ENCODE assay signal across 12 cellular contexts in genomic region chr2:142682528-142682927, GRCh38.
DNase-seq lines count a peak whose midpoint lies in the region; ATAC-seq and TF ChIP-seq lines count a peak whose summit lies in the region.
"Had no signal": no experiment of that assay in that cellular context is flagged by ENCODE, and none has a peak within 500 bp of the region (broad histone marks: within the 10 kb centered on the region; RNA-seq: fewer than 3 reads in every experiment).

No MANE protein-coding gene starts in this region.

- H3K27me3 Mint-ChIP-seq in stimulated activated memory B cell treated with anti-CD40 and anti-IgM and Interleukin-4, amounts not matched to agents 10 μg/mL and 1 μg/mL and 100 μg/mL, for 72 hours: peaks cover 14% of the 10 kb centered on the region
- H3K27me3 Mint-ChIP-seq: central memory CD8-positive, alpha-beta T cell had no signal

- ATAC-seq in heart left ventricle: no peak
- no peak for ATAC-seq in stimulated activated memory B cell treated with anti-CD40 and anti-IgM and Interleukin-4, amounts not matched to agents 10 μg/mL and 1 μg/mL and 100 μg/mL, for 72 hours
- ATAC-seq in stimulated activated naive CD8-positive, alpha-beta T cell treated with anti-CD3 and anti-CD28 coated beads, Interleukin-15, Interleukin-2, amounts not matched to agents 100 U/mL and 50 U/mL, for 24 hours: no peak

- DNase-seq in cardiac muscle cell (ENCODE audit: low read depth in 1 of 2, low spot score in 1 of 2) (peak in 1 of 2 donors; percentile 47), heart left ventricle (no peak), RKO (ENCODE audit: low spot score) (peak; percentile 5), fibroblast of mammary gland (ENCODE audit: low read depth) (peak; percentile 50), superior temporal gyrus (ENCODE audit: extremely low spot score) (peak; percentile 43), SW480 (ENCODE audit: low spot score) (no peak)
- DNase-seq in stimulated activated naive CD8-positive, alpha-beta T cell treated with anti-CD3 and anti-CD28 coated beads, Interleukin-15, Interleukin-2, amounts not matched to agents 100 U/mL and 50 U/mL, for 24 hours: no peak
- DNase-seq: C1 segment of cervical spinal cord, islet precursor cell, Right ventricle myocardium superior had no signal

- H3K27ac ChIP-seq in cardiac muscle cell (no peak overlapping the region), heart left ventricle (no peak overlapping the region)

- H3K4me1 ChIP-seq in cardiac muscle cell (ENCODE audit: low read depth) (peaks cover 4% of the 10 kb centered on the region), heart left ventricle (no peaks in the 10 kb centered on the region)

- no peak for TF ChIP-seq POLR2A in heart left ventricle (IDR thresholded peaks at IDR 0.05)

- intact Hi-C loops in heart left ventricle (cut with DNase I): loop anchor here in 9 of 10 donors (5.0 to 10.0 kb wide), 3 partner anchors 295 to 302 kb away; no protein-coding TSS in a partner anchor

- no peak overlapping the region for H3K4me3 ChIP-seq in cardiac muscle cell
- no peak overlapping the region for H3K4me3 ChIP-seq in heart left ventricle
- H3K4me3 ChIP-seq in fibroblast of mammary gland (ENCODE audit: control insufficient read depth, low read depth, low read length): no peak overlapping the region

- H3K36me3 Mint-ChIP-seq in stimulated activated memory B cell treated with anti-CD40 and anti-IgM and Interleukin-4, amounts not matched to agents 10 μg/mL and 1 μg/mL and 100 μg/mL, for 72 hours: no peaks in the 10 kb centered on the region

- WGBS in heart left ventricle, 4 donors: 85 to 92% (median 88%) methylated on average over 2 of the region's 2 CpGs

- no peaks in the 10 kb centered on the region for H3K9me3 Mint-ChIP-seq in stimulated activated memory B cell treated with anti-CD40 and anti-IgM and Interleukin-4, amounts not matched to agents 10 μg/mL and 1 μg/mL and 100 μg/mL, for 72 hours

- no peak overlapping the region for H3K27ac Mint-ChIP-seq in stimulated activated memory B cell treated with anti-CD40 and anti-IgM and Interleukin-4, amounts not matched to agents 10 μg/mL and 1 μg/mL and 100 μg/mL, for 72 hours

- no peak overlapping the region for H3K4me3 Mint-ChIP-seq in stimulated activated memory B cell treated with anti-CD40 and anti-IgM and Interleukin-4, amounts not matched to agents 10 μg/mL and 1 μg/mL and 100 μg/mL, for 72 hours
- H3K4me3 Mint-ChIP-seq: central memory CD8-positive, alpha-beta T cell had no signal

- H3K4me1 Mint-ChIP-seq in stimulated activated memory B cell treated with anti-CD40 and anti-IgM and Interleukin-4, amounts not matched to agents 10 μg/mL and 1 μg/mL and 100 μg/mL, for 72 hours: no peaks in the 10 kb centered on the region
- H3K4me1 Mint-ChIP-seq: central memory CD8-positive, alpha-beta T cell had no signal

- H3K36me3 ChIP-seq in cardiac muscle cell (no peaks in the 10 kb centered on the region), heart left ventricle (no peaks in the 10 kb centered on the region)

- H3K27me3 ChIP-seq in cardiac muscle cell (no peaks in the 10 kb centered on the region), heart left ventricle (no peaks in the 10 kb centered on the region)

- H3K9me3 ChIP-seq in cardiac muscle cell (ENCODE audit: low read depth) (no peaks in the 10 kb centered on the region), heart left ventricle (no peaks in the 10 kb centered on the region)

- TF ChIP-seq CTCF in cardiac muscle cell (IDR thresholded peaks at IDR 0.05; ENCODE audit: low read depth, low read length): peak; percentile 16
- TF ChIP-seq CTCF in heart left ventricle (IDR thresholded peaks at IDR 0.05): peak in 5 of 12 donors; percentile 4 to 44 (median 30)
- TF ChIP-seq CTCF in fibroblast of mammary gland (conservative IDR thresholded peaks at IDR 0.05; ENCODE audit: control insufficient read depth, insufficient read depth, low read depth, low read length): no peak

Comparison
In these comparisons a context has a peak if more than half of its experiments do, and no peak if none do; other contexts are left out.
1. DNase-seq: peak in RKO (single experiment), fibroblast of mammary gland (single experiment) and superior temporal gyrus (single experiment); none in heart left ventricle (0 of 5), SW480 (single experiment) and stimulated activated naive CD8-positive, alpha-beta T cell treated with anti-CD3 and anti-CD28 coated beads, Interleukin-15, Interleukin-2, amounts not matched to agents 100 U/mL and 50 U/mL, for 24 hours (single experiment).